ENCODE assay signal across 8 cellular contexts in genomic region chr17:56833023-56833811, GRCh38. TPM values are rescaled to one million over a fixed set of nuclear protein-coding genes. Genes with fewer than 3 reads are reported as not detected.
DNase-seq lines count a peak whose midpoint lies in the region; ATAC-seq and TF ChIP-seq lines count a peak whose summit lies in the region.

No MANE protein-coding gene starts in this region.

- H3K27me3 Mint-ChIP-seq in activated naive CD8-positive, alpha-beta T cell treated with anti-CD3 and anti-CD28 coated beads, Interleukin-2, amount 10 ng/mL, durations not matched to agents 7 days and 5 days: no peaks in the 10 kb centered on the region

- H3K36me3 Mint-ChIP-seq in activated naive CD8-positive, alpha-beta T cell treated with anti-CD3 and anti-CD28 coated beads, Interleukin-2, amount 10 ng/mL, durations not matched to agents 7 days and 5 days: peaks cover 29% of the 10 kb centered on the region

- H3K27ac ChIP-seq in uterus: peak overlapping the region; percentile 96 to 97

- ATAC-seq in GM21737 (IDR thresholded peaks at IDR 0.05; ENCODE audit: unreplicated experiment) (peak; percentile 39), SK-N-SH treated with all-trans-retinoic acid at 6 μM for 48 hours (peak; percentile 70), left ventricle myocardium superior (peak; percentile 43)
- ATAC-seq in activated naive CD8-positive, alpha-beta T cell treated with anti-CD3 and anti-CD28 coated beads, Interleukin-2, amount 10 ng/mL, durations not matched to agents 7 days and 5 days (ENCODE audit: low read depth): peak; percentile 63

- no peaks in the 10 kb centered on the region for H3K27me3 ChIP-seq in uterus

- H3K4me3 Mint-ChIP-seq in activated naive CD8-positive, alpha-beta T cell treated with anti-CD3 and anti-CD28 coated beads, Interleukin-2, amount 10 ng/mL, durations not matched to agents 7 days and 5 days: peak overlapping the region; percentile 96

- peak; percentile 18 for TF ChIP-seq POLR2A in uterus (IDR thresholded peaks at IDR 0.05)

- intact Hi-C loops in left ventricle myocardium superior (cut with micrococcal nuclease): no loop called here
- intact Hi-C loops in uterus (cut with DNase I; ENCODE audit: low total_unique reads): loop anchor here (5.0 kb wide), 1 partner anchor 109 kb away; no protein-coding TSS in a partner anchor

- H3K4me1 ChIP-seq in uterus: peaks cover 4 to 8% of the 10 kb centered on the region in 2 donors

- H3K4me1 Mint-ChIP-seq in activated naive CD8-positive, alpha-beta T cell treated with anti-CD3 and anti-CD28 coated beads, Interleukin-2, amount 10 ng/mL, durations not matched to agents 7 days and 5 days: peaks cover 43% of the 10 kb centered on the region

- H3K9me3 ChIP-seq in uterus: no peaks in the 10 kb centered on the region

- DNase-seq in GDM1 (lab: John Stamatoyannopoulos, UW) (peak; percentile 69), left ventricle myocardium superior (peak; percentile 74), putamen (ENCODE audit: low spot score) (peak; percentile 39), uterus (peak; percentile 51 to 52)
- peak; percentile 67 for DNase-seq in Jurkat, Clone E6-1 (ENCODE audit: low read depth, low spot score)
- peak; percentile 78 for DNase-seq in activated naive CD8-positive, alpha-beta T cell treated with anti-CD3 and anti-CD28 coated beads, Interleukin-2, amount 10 ng/mL, durations not matched to agents 7 days and 5 days

- H3K9me3 Mint-ChIP-seq in activated naive CD8-positive, alpha-beta T cell treated with anti-CD3 and anti-CD28 coated beads, Interleukin-2, amount 10 ng/mL, durations not matched to agents 7 days and 5 days: no peaks in the 10 kb centered on the region

- H3K27ac Mint-ChIP-seq in activated naive CD8-positive, alpha-beta T cell treated with anti-CD3 and anti-CD28 coated beads, Interleukin-2, amount 10 ng/mL, durations not matched to agents 7 days and 5 days: peak overlapping the region; percentile 94

- POLR2A ChIA-PET in activated naive CD8-positive, alpha-beta T cell treated with anti-CD3 and anti-CD28 coated beads, Interleukin-2, amount 10 ng/mL, durations not matched to agents 7 days and 5 days (lab: Charles Lee): interaction anchor here (0.8 to 1.9 kb wide), 9 partner anchors 9 to 252 kb away, joined by 3 to 9 read pairs (median 4); partner anchors contain the start of gene AKAP1

- peak in 1 of 4 experiments; percentile 16 for TF ChIP-seq CTCF in uterus (IDR thresholded peaks at IDR 0.05)

- no peaks in the 10 kb centered on the region for H3K36me3 ChIP-seq in uterus

- H3K4me3 ChIP-seq in Jurkat, Clone E6-1 (ENCODE audit: low read length): peak overlapping the region; percentile 78
- peak overlapping the region; percentile 55 to 87 for H3K4me3 ChIP-seq in uterus

TF ChIP-seq in SK-N-SH treated with all-trans-retinoic acid at 6 μM for 48 hours, 23 proteins besides CTCF, POLR2A, EP300 and RAD21:
- TF ChIP-seq CSRNP3 (CRISPR knock-in tag; IDR thresholded peaks at IDR 0.05): no peak

RNA-seq across cellular contexts. Expression of gene C17orf67, which starts 0.5 kb away (rescaled TPM):
- polyA plus RNA-seq in Jurkat, Clone E6-1 (2012; ENCODE audit: insufficient read depth, insufficient read length): 2.4 TPM
- 1 to 10 TPM; 5.1 to 5.4 TPM for total RNA-seq in activated naive CD8-positive, alpha-beta T cell treated with anti-CD3 and anti-CD28 coated beads, Interleukin-2, amount 10 ng/mL, durations not matched to agents 7 days and 5 days
- total RNA-seq in left ventricle myocardium superior (1.1 TPM), uterus (10 to 100 TPM in 1 of 4 donors, 1 to 10 TPM in 2, not detected in 1; 1.4 to 27.4 (median 9.4) TPM)

RNA-seq across cellular contexts. Expression of gene DGKE, which starts 0.7 kb away (rescaled TPM):
- polyA plus RNA-seq in Jurkat, Clone E6-1 (2012; ENCODE audit: insufficient read depth, insufficient read length): 5.7 TPM
- 10 to 100 TPM; 30.0 to 30.9 TPM for total RNA-seq in activated naive CD8-positive, alpha-beta T cell treated with anti-CD3 and anti-CD28 coated beads, Interleukin-2, amount 10 ng/mL, durations not matched to agents 7 days and 5 days
- total RNA-seq in left ventricle myocardium superior: 3.6 TPM
- total RNA-seq in uterus: 10 to 100 TPM; 14.4 to 31.2 (median 23.1) TPM

Comparison
In these comparisons a context has a peak if more than half of its experiments do, and no peak if none do; other contexts are left out.
1. Peak in every context shown above with its lines: DNase-seq, ATAC-seq, H3K4me3 ChIP-seq and H3K27ac ChIP-seq.